Comparison of ENCODE assay signal across 1 cellular context in genomic region chr16:66899310-66899944, GRCh38.
TF ChIP-seq lines count a peak whose summit lies in the region.

No MANE protein-coding gene starts in this region.

TF ChIP-seq in K562, 482 proteins besides CTCF, POLR2A, EP300 and RAD21 (continued from another document and continues in another):
- no peak; the same call in 1 of the 2 replicates for TF ChIP-seq CUX1 (CRISPR knock-in tag; IDR thresholded peaks at IDR 0.05)
- no peak for TF ChIP-seq TEAD4 (IDR thresholded peaks at IDR 0.05; ENCODE audit: low read length)
- TF ChIP-seq TEAD4 (CRISPR knock-in tag; IDR thresholded peaks at IDR 0.05; ENCODE audit: borderline replicate concordance) = no peak
- TF ChIP-seq ZBTB5 (IDR thresholded peaks at IDR 0.05) = no peak
- no peak for TF ChIP-seq SREBF1 (IDR thresholded peaks at IDR 0.05; ENCODE audit: borderline replicate concordance, low read depth, low read length)
- TF ChIP-seq VEZF1 (CRISPR knock-in tag; IDR thresholded peaks at IDR 0.05) = no peak
- 0 out of 2 replicates have a peak, but pooled peaks have one; percentile 11 for TF ChIP-seq THRB (CRISPR knock-in tag; conservative IDR thresholded peaks at IDR 0.05)
- no peak for TF ChIP-seq ZNF318 (IDR thresholded peaks at IDR 0.05; ENCODE audit: borderline replicate concordance in 1 of 2, low read depth in 1 of 2)
- TF ChIP-seq SMC3 (conservative IDR thresholded peaks at IDR 0.05; ENCODE audit: insufficient read depth, low read depth, low read length) = no peak
- no peak for TF ChIP-seq L3MBTL2 (IDR thresholded peaks at IDR 0.05)
- TF ChIP-seq ADNP (tag; IDR thresholded peaks at IDR 0.05) = peak; percentile 98
- no peak for TF ChIP-seq ZNF444 (CRISPR knock-in tag; IDR thresholded peaks at IDR 0.05)
- TF ChIP-seq ESRRB (CRISPR knock-in tag; IDR thresholded peaks at IDR 0.05; ENCODE audit: borderline replicate concordance) = no peak; the same call in 1 of the 2 replicates
- peak; percentile 56; the same call in 1 of the 2 replicates for TF ChIP-seq ZBTB26 (CRISPR knock-in tag; IDR thresholded peaks at IDR 0.05)
- no peak for TF ChIP-seq ZNF764 (CRISPR knock-in tag; IDR thresholded peaks at IDR 0.05; ENCODE audit: low read depth)
- TF ChIP-seq HEY1 (CRISPR knock-in tag; IDR thresholded peaks at IDR 0.05; ENCODE audit: borderline replicate concordance) = no peak
- TF ChIP-seq E2F6 (IDR thresholded peaks at IDR 0.05; ENCODE audit: borderline replicate concordance in 1 of 2, extremely low read depth in 1 of 2, insufficient read depth in 1 of 2, insufficient read length in 1 of 2, low read depth in 1 of 2, low read length in 1 of 2, poor library complexity in 1 of 2, severe bottlenecking in 1 of 2) = no peak
- no peak for TF ChIP-seq PHF8 (IDR thresholded peaks at IDR 0.05; ENCODE audit: borderline replicate concordance, low read length)
- TF ChIP-seq ETS1 (conservative IDR thresholded peaks at IDR 0.05; ENCODE audit: control insufficient read depth, low read depth, low read length) = no peak
- no peak for TF ChIP-seq CAMTA2 (CRISPR knock-in tag; conservative IDR thresholded peaks at IDR 0.05)
- no peak for TF ChIP-seq NR0B1 (IDR thresholded peaks at IDR 0.05; ENCODE audit: partially characterized antibody)
- peak; percentile 56; the same call in 1 of the 2 replicates for TF ChIP-seq SMARCA5 (IDR thresholded peaks at IDR 0.05)
- TF ChIP-seq RBM15 (IDR thresholded peaks at IDR 0.05; ENCODE audit: insufficient read depth, low read length) = no peak
- no peak for TF ChIP-seq ZNF668 (CRISPR knock-in tag; IDR thresholded peaks at IDR 0.05)
- no peak for TF ChIP-seq TRIM24 (IDR thresholded peaks at IDR 0.05)
- TF ChIP-seq TFE3 (CRISPR knock-in tag; IDR thresholded peaks at IDR 0.05) = peak; percentile 77
